13 cellular contexts compared by ENCODE assay signal in genomic region chr4:118586357-118586790, GRCh38.
DNase-seq lines count a peak whose midpoint lies in the region; ATAC-seq and TF ChIP-seq lines count a peak whose summit lies in the region.
"Had no signal": no experiment of that assay in that cellular context is flagged by ENCODE, and none has a peak within 500 bp of the region (broad histone marks: within the 10 kb centered on the region; RNA-seq: fewer than 3 reads in every experiment).

No MANE protein-coding gene starts in this region.

- H3K36me3 ChIP-seq in esophagus muscularis mucosa = no peaks in the 10 kb centered on the region
- no peaks in the 10 kb centered on the region for H3K36me3 ChIP-seq in mesenchymal stem cell (ENCODE audit: control insufficient read depth in 1 of 2, insufficient read depth in 2 of 2, low read depth in 1 of 2, low read length in 2 of 2)
- H3K36me3 ChIP-seq in upper lobe of right lung = no peaks in the 10 kb centered on the region

- TF ChIP-seq EP300 in esophagus muscularis mucosa (IDR thresholded peaks at IDR 0.05) = no peak

- no peak overlapping the region for H2BK120ac ChIP-seq in mesenchymal stem cell (ENCODE audit: low read depth, low read length)

- H2AK5ac ChIP-seq in mesenchymal stem cell (ENCODE audit: low read length, severe bottlenecking) = no peak overlapping the region

- WGBS in esophagus muscularis mucosa = 40% methylated on average over 6 of the region's 6 CpGs
- WGBS in mesenchymal stem cell = 62% methylated on average over 5 of the region's 6 CpGs

- no peaks in the 10 kb centered on the region for H3K79me1 ChIP-seq in mesenchymal stem cell (replicated peaks; ENCODE audit: low read length, poor library complexity, severe bottlenecking)

- no peak overlapping the region for H2BK12ac ChIP-seq in mesenchymal stem cell (ENCODE audit: low read length in 2 of 2)

- H3K4ac ChIP-seq in mesenchymal stem cell (ENCODE audit: low read depth in 1 of 2, low read length in 2 of 2) = no peak overlapping the region

- H3K27me3 ChIP-seq in esophagus muscularis mucosa (peaks cover 0 to 19% (median 0%) of the 10 kb centered on the region in 4 donors), mesenchymal stem cell (ENCODE audit: control insufficient read depth in 1 of 2, insufficient read depth in 1 of 2, low read length in 2 of 2) (no peaks in the 10 kb centered on the region), upper lobe of right lung (peaks cover 9% of the 10 kb centered on the region)

- H2AFZ ChIP-seq in mesenchymal stem cell (ENCODE audit: low read depth, low read length) = no peak overlapping the region

- ATAC-seq in upper lobe of right lung = peak; percentile 10
- ATAC-seq in GM18867 (IDR thresholded peaks at IDR 0.05; ENCODE audit: unreplicated experiment) = no peak
- ATAC-seq: activated CD8-positive, alpha-beta T cell treated with anti-CD3 and anti-CD28 coated beads for 36 hours; naive thymus-derived CD8-positive, alpha-beta T cell had no signal

- H3K9me3 ChIP-seq in esophagus muscularis mucosa (no peaks in the 10 kb centered on the region), mesenchymal stem cell (ENCODE audit: control insufficient read depth, low read length) (no peaks in the 10 kb centered on the region), upper lobe of right lung (no peaks in the 10 kb centered on the region)

- peak overlapping the region; percentile 14 to 63 (median 36) for H3K27ac ChIP-seq in esophagus muscularis mucosa (replicated peaks in 1 of 4)
- no peak overlapping the region for H3K27ac ChIP-seq in mesenchymal stem cell (ENCODE audit: low read length, poor library complexity, severe bottlenecking)
- peak overlapping the region; percentile 36 for H3K27ac ChIP-seq in upper lobe of right lung

- H3K18ac ChIP-seq in mesenchymal stem cell (ENCODE audit: low read depth in 1 of 2, low read length in 2 of 2) = no peak overlapping the region

- H4K8ac ChIP-seq in mesenchymal stem cell (ENCODE audit: low read length) = no peak overlapping the region

- H3K4me3 ChIP-seq in esophagus muscularis mucosa (peak overlapping the region in 2 of 4 donors; percentile 6 to 20), mesenchymal stem cell (ENCODE audit: insufficient read depth in 1 of 2, low read depth in 1 of 2, low read length in 2 of 2) (peak overlapping the region in 1 of 2 experiments; percentile 53), upper lobe of right lung (no peak overlapping the region)
- H3K4me3 ChIP-seq: skin epidermis had no signal

- no peak overlapping the region for H2BK5ac ChIP-seq in mesenchymal stem cell (ENCODE audit: low read depth, low read length, poor library complexity, severe bottlenecking)

- intact Hi-C loops in esophagus muscularis mucosa (cut with DNase I) = no loop called here
- intact Hi-C loops in upper lobe of right lung (cut with DNase I) = no loop called here

- H4K91ac ChIP-seq in mesenchymal stem cell (ENCODE audit: low read length) = no peak overlapping the region

- TF ChIP-seq POLR2A in esophagus muscularis mucosa (IDR thresholded peaks at IDR 0.05; ENCODE audit: low read depth) = no peak

- peaks cover 10 to 16% (median 13%) of the 10 kb centered on the region in 4 donors for H3K4me1 ChIP-seq in esophagus muscularis mucosa
- no peaks in the 10 kb centered on the region for H3K4me1 ChIP-seq in mesenchymal stem cell (ENCODE audit: control insufficient read depth, insufficient read depth, low read depth, low read length)
- H3K4me1 ChIP-seq in upper lobe of right lung = no peaks in the 10 kb centered on the region

- peak overlapping the region; percentile 41 for H3K9ac ChIP-seq in mesenchymal stem cell (ENCODE audit: low read length)

- H3K23ac ChIP-seq in mesenchymal stem cell (ENCODE audit: low read length in 2 of 2) = no peak overlapping the region

- no peak overlapping the region for H3K14ac ChIP-seq in mesenchymal stem cell (ENCODE audit: low read length in 2 of 2)

- TF ChIP-seq CTCF in esophagus muscularis mucosa (IDR thresholded peaks at IDR 0.05) (no peak), upper lobe of right lung (IDR thresholded peaks at IDR 0.05) (no peak)

- peak; percentile 12 for DNase-seq in NCI-H2171 treated with DMSO at 0.1 percent for 48 hours (lab: John Stamatoyannopoulos, UW)
- no peak for DNase-seq in NCI-H2171 (lab: John Stamatoyannopoulos, UW)
- DNase-seq in esophagus muscularis mucosa (ENCODE audit: extremely low spot score) = no peak
- no peak for DNase-seq in mesenchymal stem cell
- DNase-seq in upper lobe of right lung = no peak
- DNase-seq in HPDE6-E6E7 (ENCODE audit: extremely low spot score) = no peak
- DNase-seq in kidney glomerular epithelial cell (lab: John Stamatoyannopoulos, UW) = no peak
- DNase-seq: 8988T; activated CD8-positive, alpha-beta T cell treated with anti-CD3 and anti-CD28 coated beads for 36 hours; foreskin melanocyte; naive thymus-derived CD8-positive, alpha-beta T cell had no signal

- H3K4me2 ChIP-seq in mesenchymal stem cell (ENCODE audit: low read length, poor library complexity, severe bottlenecking) = no peak overlapping the region

- no peak overlapping the region for H2BK15ac ChIP-seq in mesenchymal stem cell (ENCODE audit: low read depth, poor library complexity, severe bottlenecking)
